ENCODE assay signal across 9 cellular contexts in the genomic region with DNA sequence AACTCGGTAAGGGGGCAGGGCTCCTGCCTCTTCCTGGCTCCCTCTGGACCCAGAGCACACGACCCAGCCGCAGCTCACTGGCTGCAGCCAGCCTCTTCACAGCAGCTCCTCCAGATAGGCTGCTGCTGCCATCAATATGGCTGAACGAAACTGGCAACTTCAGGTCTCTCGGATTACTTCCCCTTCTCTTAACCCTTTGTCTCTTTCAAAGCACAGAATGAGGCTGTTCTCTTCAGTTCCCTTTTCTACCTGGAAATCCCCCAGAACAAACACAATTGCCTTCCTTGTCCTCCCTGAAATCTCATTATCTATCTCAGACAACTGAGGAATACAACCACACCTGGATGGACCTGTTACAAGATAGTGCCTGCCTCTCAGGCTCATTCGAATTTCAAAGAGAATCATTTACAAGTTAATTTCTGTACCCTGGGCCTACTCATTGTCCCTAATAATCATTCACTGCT.
DNase-seq lines count a peak whose midpoint lies in the region; ATAC-seq and TF ChIP-seq lines count a peak whose summit lies in the region.
"Had no signal": no experiment of that assay in that cellular context is flagged by ENCODE, and none has a peak within 500 bp of the region (broad histone marks: within the 10 kb centered on the region; RNA-seq: fewer than 3 reads in every experiment).

No MANE protein-coding gene starts in this region.

- ATAC-seq in GM19372 (IDR thresholded peaks at IDR 0.05; ENCODE audit: low read depth, unreplicated experiment) (peak; percentile 98), HG02938 (IDR thresholded peaks at IDR 0.05; ENCODE audit: unreplicated experiment) (peak; percentile 99)
- ATAC-seq: left ventricle myocardium superior had no signal

- H3K4me3 ChIP-seq in NB4 (ENCODE audit: low read depth, low read length), result no peak overlapping the region

- TF ChIP-seq CTCF in NB4 (IDR thresholded peaks at IDR 0.05; ENCODE audit: low read depth, low read length), result no peak

- peak; percentile 8 for DNase-seq in NB4 (ENCODE audit: low read depth)
- DNase-seq in retina, result peak; percentile 10
- no peak for DNase-seq in NCI-H1436 (lab: John Stamatoyannopoulos, UW)
- DNase-seq in DMS153 treated with DMSO at 0.1 percent for 48 hours (lab: John Stamatoyannopoulos, UW; ENCODE audit: unreplicated experiment), result no peak
- no peak for DNase-seq in NCI-H226
- DNase-seq: left ventricle myocardium superior, NCI-H524 treated with DMSO at 0.1 percent for 48 hours had no signal

- no peak for TF ChIP-seq POLR2A in NB4 (IDR thresholded peaks at IDR 0.05; ENCODE audit: extremely low read depth, insufficient read length)

Comparison
In these comparisons a context has a peak if more than half of its experiments do, and no peak if none do; other contexts are left out.
1. DNase-seq: peak in NB4 (single experiment) and retina (single experiment); none in NCI-H1436 (single experiment), DMS153 treated with DMSO at 0.1 percent for 48 hours (single experiment) and NCI-H226 (single experiment).